Comparison of ENCODE assay signal across 16 cellular contexts in the genomic region with DNA sequence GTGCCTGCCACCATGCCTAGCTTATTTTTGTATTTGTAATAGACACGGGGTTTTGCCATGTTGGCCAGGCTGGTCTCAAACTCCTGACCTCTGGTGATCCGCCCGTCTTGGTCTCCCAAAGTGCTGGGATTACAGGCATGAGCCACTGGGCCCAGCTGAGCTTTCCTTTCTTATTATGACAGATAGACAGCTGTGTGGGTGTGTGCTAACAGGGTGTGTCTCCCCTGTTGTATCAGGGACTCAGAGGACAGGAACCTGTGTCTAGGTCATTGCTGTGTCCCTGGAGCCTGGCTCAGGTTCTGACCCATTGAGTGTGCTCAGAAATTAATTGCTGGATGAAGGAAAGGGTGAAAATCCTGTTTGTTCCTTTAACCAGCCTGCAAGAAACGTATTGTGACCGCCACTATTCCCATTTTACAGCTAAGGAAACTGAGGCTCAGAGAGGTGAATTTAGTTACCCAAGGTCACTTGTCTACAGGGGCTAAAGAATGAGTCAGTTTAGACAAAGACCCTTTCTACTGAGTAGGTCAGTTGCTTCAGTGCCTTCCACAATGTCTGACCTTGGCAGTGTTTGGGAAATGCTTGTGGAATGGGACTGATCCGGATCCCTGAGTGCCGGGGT. TPM values are rescaled to one million over a fixed set of nuclear protein-coding genes. Genes with fewer than 3 reads are reported as not detected.
A peak's percentile ranks its signal among the peaks of the same experiment; 100 is the strongest.
DNase-seq lines count a peak whose midpoint lies in the region; TF ChIP-seq lines count a peak whose summit lies in the region.
"Had no signal": no experiment of that assay in that cellular context is flagged by ENCODE, and none has a peak within 500 bp of the region (broad histone marks: within the 10 kb centered on the region; RNA-seq: fewer than 3 reads in every experiment).

No MANE protein-coding gene starts in this region.

- H3K36me3 Mint-ChIP-seq in osteocyte (ENCODE audit: unreplicated experiment): no peaks in the 10 kb centered on the region
- H3K36me3 Mint-ChIP-seq: CD4-positive, alpha-beta memory T cell had no signal

- H3K9me3 Mint-ChIP-seq in osteocyte (ENCODE audit: unreplicated experiment): no peaks in the 10 kb centered on the region
- H3K9me3 Mint-ChIP-seq: CD4-positive, alpha-beta memory T cell; HFFc6 had no signal

- DNase-seq in NCI-H69 (lab: John Stamatoyannopoulos, UW): peak; percentile 36
- DNase-seq in esophagus muscularis mucosa (ENCODE audit: extremely low spot score): no peak
- DNase-seq in osteocyte (ENCODE audit: extremely low spot score, unreplicated experiment): no peak
- no peak for DNase-seq in tibial artery
- DNase-seq in GM10266 (ENCODE audit: extremely low spot score): no peak
- no peak for DNase-seq in CD1c-positive myeloid dendritic cell (ENCODE audit: extremely low spot score)
- no peak for DNase-seq in activated T-cell treated with anti-CD3 and anti-CD28 coated beads for 4 hours
- DNase-seq in HuH-7 (ENCODE audit: low spot score): no peak
- DNase-seq: DMS79, NCI-H1105 treated with DMSO at 0.1 percent for 48 hours, NCI-H1694 treated with DMSO at 0.1 percent for 48 hours, NCI-H2107, NCI-H2227 treated with DMSO at 0.1 percent for 48 hours, NCI-H524 had no signal

- WGBS in esophagus muscularis mucosa: 75% methylated on average over 7 of the region's 7 CpGs

- TF ChIP-seq POLR2A in esophagus muscularis mucosa (IDR thresholded peaks at IDR 0.05; ENCODE audit: low read depth): no peak

- H3K27me3 Mint-ChIP-seq in osteocyte (ENCODE audit: unreplicated experiment): no peaks in the 10 kb centered on the region
- H3K27me3 Mint-ChIP-seq: CD4-positive, alpha-beta memory T cell had no signal

- H3K27ac Mint-ChIP-seq in osteocyte (ENCODE audit: unreplicated experiment): peak overlapping the region; percentile 4
- H3K27ac Mint-ChIP-seq: HFFc6 had no signal

- no peak overlapping the region for H3K4me3 Mint-ChIP-seq in osteocyte (ENCODE audit: unreplicated experiment)
- H3K4me3 Mint-ChIP-seq: CD4-positive, alpha-beta memory T cell; HFFc6 had no signal

- TF ChIP-seq CTCF in esophagus muscularis mucosa (IDR thresholded peaks at IDR 0.05): no peak
- TF ChIP-seq CTCF in osteocyte (IDR thresholded peaks at IDR 0.05): no peak
- TF ChIP-seq CTCF in tibial artery (IDR thresholded peaks at IDR 0.05): no peak
- no peak for TF ChIP-seq CTCF in GM10266 (IDR thresholded peaks at IDR 0.05; ENCODE audit: control insufficient read depth, insufficient read depth, low read depth, missing control alignments)

- H3K4me1 Mint-ChIP-seq in osteocyte (ENCODE audit: unreplicated experiment): peaks cover 74% of the 10 kb centered on the region

- TF ChIP-seq EP300 in esophagus muscularis mucosa (IDR thresholded peaks at IDR 0.05): no peak

- H3K27me3 ChIP-seq in esophagus muscularis mucosa (no peaks in the 10 kb centered on the region), tibial artery (no peaks in the 10 kb centered on the region)

- H3K27ac ChIP-seq in esophagus muscularis mucosa (replicated peaks in 1 of 4) (peak overlapping the region; percentile 95 to 97 (median 96)), tibial artery (peak overlapping the region; percentile 93 to 95)

- no peaks in the 10 kb centered on the region for H3K9me3 ChIP-seq in esophagus muscularis mucosa
- no peaks in the 10 kb centered on the region for H3K9me3 ChIP-seq in tibial artery

- H3K36me3 ChIP-seq in esophagus muscularis mucosa (no peaks in the 10 kb centered on the region), tibial artery (no peaks in the 10 kb centered on the region)

- intact Hi-C loops in esophagus muscularis mucosa (cut with DNase I): no loop called here
- intact Hi-C loops in tibial artery (cut with DNase I; ENCODE audit: low total_unique reads): no loop called here

- H3K4me3 ChIP-seq in esophagus muscularis mucosa (no peak overlapping the region), tibial artery (no peak overlapping the region)

- H3K4me1 ChIP-seq in esophagus muscularis mucosa: peaks cover 29 to 100% (median 100%) of the 10 kb centered on the region in 4 donors
- H3K4me1 ChIP-seq in tibial artery: peaks cover 0 to 100% (median 86%) of the 10 kb centered on the region in 4 donors

RNA-seq across cellular contexts. Expression of gene NCS1, which starts 16.8 kb away (rescaled TPM):
- 100 to 1,000 TPM; 100 to 206 (median 122) TPM for total RNA-seq in esophagus muscularis mucosa
- total RNA-seq in osteocyte: 37.7 and 43.9 TPM in 2 replicates
